Comparison of ENCODE assay signal across 8 cellular contexts in genomic region chr5:64165500-64166200, GRCh38. TPM values are rescaled to one million over a fixed set of nuclear protein-coding genes. Genes with fewer than 3 reads are reported as not detected.
DNase-seq lines count a peak whose midpoint lies in the region; ATAC-seq, FAIRE-seq and TF ChIP-seq lines count a peak whose summit lies in the region.

TSS of gene RNF180 (plus strand) at chr5:64165843. CDS start at chr5:64200808, 34,965 bp downstream.

- H3K27ac ChIP-seq in heart right ventricle (peak within 1 kb of the TSS; percentile 76 to 92 (median 86)), ovary (peak within 1 kb of the TSS; percentile 71 to 86)

- intact Hi-C loops in heart right ventricle (cut with DNase I) = no loop called here
- intact Hi-C loops in ovary (cut with DNase I) = no loop called here

- no peaks in the 10 kb centered on the region for H3K36me3 Mint-ChIP-seq in activated naive CD8-positive, alpha-beta T cell treated with anti-CD3 and anti-CD28 coated beads, Interleukin-2, amount 50 U/mL, for 24 hours (ENCODE audit: low read depth)

- no peak within 1 kb of the TSS for H3K27ac Mint-ChIP-seq in activated naive CD8-positive, alpha-beta T cell treated with anti-CD3 and anti-CD28 coated beads, Interleukin-2, amount 50 U/mL, for 24 hours

- TF ChIP-seq EP300 in ovary (IDR thresholded peaks at IDR 0.05) = no peak

- H3K4me3 ChIP-seq in heart right ventricle (peak within 1 kb of the TSS; percentile 61 to 94 (median 80)), ovary (peak within 1 kb of the TSS; percentile 75)

- H3K4me1 ChIP-seq in heart right ventricle = peaks cover 0 to 49% (median 22%) of the 10 kb centered on the region in 9 donors
- H3K4me1 ChIP-seq in ovary (ENCODE audit: insufficient read depth) = no peaks in the 10 kb centered on the region

- peak; percentile 38 for ATAC-seq in HG03066 (IDR thresholded peaks at IDR 0.05; ENCODE audit: low read depth, unreplicated experiment)
- peak; percentile 20 for ATAC-seq in activated naive CD8-positive, alpha-beta T cell treated with anti-CD3 and anti-CD28 coated beads, Interleukin-2, amount 50 U/mL, for 24 hours
- peak; percentile 81 to 97 (median 87) for ATAC-seq in heart right ventricle
- ATAC-seq in GM21423 (IDR thresholded peaks at IDR 0.05; ENCODE audit: unreplicated experiment) = no peak

- H3K9me3 ChIP-seq in heart right ventricle (no peaks in the 10 kb centered on the region), ovary (no peaks in the 10 kb centered on the region)

- no peaks in the 10 kb centered on the region for H3K9me3 Mint-ChIP-seq in activated naive CD8-positive, alpha-beta T cell treated with anti-CD3 and anti-CD28 coated beads, Interleukin-2, amount 50 U/mL, for 24 hours

- H3K27me3 Mint-ChIP-seq in activated naive CD8-positive, alpha-beta T cell treated with anti-CD3 and anti-CD28 coated beads, Interleukin-2, amount 50 U/mL, for 24 hours = peaks cover 40% of the 10 kb centered on the region

- peak within 1 kb of the TSS; percentile 40 for H3K4me3 Mint-ChIP-seq in activated naive CD8-positive, alpha-beta T cell treated with anti-CD3 and anti-CD28 coated beads, Interleukin-2, amount 50 U/mL, for 24 hours

- H3K36me3 ChIP-seq in heart right ventricle (no peaks in the 10 kb centered on the region), ovary (no peaks in the 10 kb centered on the region)

- 0 to 1% methylated on average over 76 to 88 of the region's 88 CpGs for WGBS in heart right ventricle, 2 donors
- WGBS in ovary, 3 donors = 0 to 1% (median 1%) methylated on average over 38 to 88 of the region's 88 CpGs

- peak; percentile 43 for TF ChIP-seq POLR2A in ovary (IDR thresholded peaks at IDR 0.05)

- H3K27me3 ChIP-seq in heart right ventricle (peaks cover 0 to 40% (median 0%) of the 10 kb centered on the region in 7 donors), ovary (no peaks in the 10 kb centered on the region)

- no peak for TF ChIP-seq CTCF in heart right ventricle (IDR thresholded peaks at IDR 0.05)
- no peak for TF ChIP-seq CTCF in ovary (IDR thresholded peaks at IDR 0.05)

- DNase-seq in ELR (ENCODE audit: low read depth) = peak; percentile 16
- peak; percentile 2 for DNase-seq in activated naive CD8-positive, alpha-beta T cell treated with anti-CD3 and anti-CD28 coated beads, Interleukin-2, amount 50 U/mL, for 24 hours
- DNase-seq in heart right ventricle = peak; percentile 59 to 71
- DNase-seq in ovary = peak; percentile 55 to 82 (median 66)
- DNase-seq in GOT3 (lab: John Stamatoyannopoulos, UW) = no peak
- DNase-seq in RCC 7860 (ENCODE audit: low spot score) = no peak

- H3K4me1 Mint-ChIP-seq in activated naive CD8-positive, alpha-beta T cell treated with anti-CD3 and anti-CD28 coated beads, Interleukin-2, amount 50 U/mL, for 24 hours = peaks cover 6% of the 10 kb centered on the region

- no peak for FAIRE-seq in RCC 7860 (lab: Jason Lieb, UNC)

RNA-seq across cellular contexts. Expression of gene RNF180, which starts in this region (rescaled TPM):
- total RNA-seq in heart right ventricle (10 to 100 TPM; 12.0 to 20.6 (median 14.1) TPM), ovary (10 to 100 TPM; 14.5 to 26.9 (median 23.2) TPM)
- polyA plus RNA-seq in heart right ventricle (1 to 10 TPM; 1.0 to 3.1 TPM), ovary (1 to 10 TPM; 5.2 to 7.5 TPM)

Comparison
In these comparisons a context has a peak if more than half of its experiments do, and no peak if none do; other contexts are left out.
1. DNase-seq: peak in ELR (single experiment), activated naive CD8-positive, alpha-beta T cell treated with anti-CD3 and anti-CD28 coated beads, Interleukin-2, amount 50 U/mL, for 24 hours (single experiment), heart right ventricle (2 of 2) and ovary (5 of 5); none in GOT3 (single experiment) and RCC 7860 (single experiment).